1 cellular context compared by ENCODE assay signal in genomic region chr9:105330755-105331154, GRCh38.
A peak's percentile ranks its signal among the peaks of the same experiment; 100 is the strongest.
TF ChIP-seq lines count a peak whose summit lies in the region.

No MANE protein-coding gene starts in this region.

TF ChIP-seq in HepG2, 621 proteins besides CTCF, POLR2A, EP300 and RAD21 (continued from another document and continues in another):
- TF ChIP-seq TCF7L2 (IDR thresholded peaks at IDR 0.05; ENCODE audit: low read depth, low read length) (no peak), JARID2 (CRISPR knock-in tag; IDR thresholded peaks at IDR 0.05; ENCODE audit: insufficient replicate concordance) (no peak), RERE (CRISPR knock-in tag; IDR thresholded peaks at IDR 0.05; ENCODE audit: low read depth) (no peak), FOSL1 (CRISPR knock-in tag; IDR thresholded peaks at IDR 0.05; ENCODE audit: borderline replicate concordance) (no peak), ZNF660 (CRISPR knock-in tag; IDR thresholded peaks at IDR 0.05; ENCODE audit: borderline replicate concordance, low read depth) (no peak), SP2 (CRISPR knock-in tag; IDR thresholded peaks at IDR 0.05) (no peak), SKI (IDR thresholded peaks at IDR 0.05; ENCODE audit: partially characterized antibody) (peak; percentile 42), NRL (CRISPR knock-in tag; IDR thresholded peaks at IDR 0.05; ENCODE audit: borderline replicate concordance) (no peak), ZNF317 (CRISPR knock-in tag; IDR thresholded peaks at IDR 0.05) (no peak), PRDM10 (CRISPR knock-in tag; IDR thresholded peaks at IDR 0.05; ENCODE audit: low read depth) (no peak), ELF3 (CRISPR knock-in tag; IDR thresholded peaks at IDR 0.05) (peak; percentile 71; the same call in 1 of the 2 replicates), ZNF232 (CRISPR knock-in tag; IDR thresholded peaks at IDR 0.05; ENCODE audit: borderline replicate concordance) (no peak), PHF21A (CRISPR knock-in tag; IDR thresholded peaks at IDR 0.05) (0 out of 2 replicates have a peak, but pooled peaks have one; percentile 25), ZNF280B (CRISPR knock-in tag; IDR thresholded peaks at IDR 0.05; ENCODE audit: borderline replicate concordance) (no peak), HDAC2 (CRISPR knock-in tag; IDR thresholded peaks at IDR 0.05) (peak; percentile 73), ZNF557 (CRISPR knock-in tag; IDR thresholded peaks at IDR 0.05) (no peak), FOXO1 (CRISPR knock-in tag; IDR thresholded peaks at IDR 0.05) (0 out of 2 replicates have a peak, but pooled peaks have one; percentile 44), ZNF20 (CRISPR knock-in tag; IDR thresholded peaks at IDR 0.05) (no peak), ZFP1 (CRISPR knock-in tag; IDR thresholded peaks at IDR 0.05) (no peak), ZNF543 (CRISPR knock-in tag; IDR thresholded peaks at IDR 0.05) (no peak), ATF6 (CRISPR knock-in tag; conservative IDR thresholded peaks at IDR 0.05) (no peak), HOXD1 (CRISPR knock-in tag; IDR thresholded peaks at IDR 0.05) (no peak), SP5 (CRISPR knock-in tag; IDR thresholded peaks at IDR 0.05; ENCODE audit: borderline replicate concordance, low read depth) (0 out of 2 replicates have a peak, but pooled peaks have one; percentile 27), NR1H2 (CRISPR knock-in tag; IDR thresholded peaks at IDR 0.05; ENCODE audit: borderline replicate concordance, low read depth) (no peak), NFIC (IDR thresholded peaks at IDR 0.05; ENCODE audit: low read length) (0 out of 2 replicates have a peak, but pooled peaks have one; percentile 51), TIGD3 (CRISPR knock-in tag; IDR thresholded peaks at IDR 0.05; ENCODE audit: borderline replicate concordance) (no peak), ZC3H4 (CRISPR knock-in tag; IDR thresholded peaks at IDR 0.05; ENCODE audit: borderline replicate concordance) (no peak), ZNF883 (CRISPR knock-in tag; IDR thresholded peaks at IDR 0.05; ENCODE audit: not compliant biosample characterization) (no peak), CREBL2 (CRISPR knock-in tag; IDR thresholded peaks at IDR 0.05; ENCODE audit: borderline replicate concordance) (no peak), NPAS2 (CRISPR knock-in tag; IDR thresholded peaks at IDR 0.05; ENCODE audit: borderline replicate concordance) (no peak), SSRP1 (CRISPR knock-in tag; IDR thresholded peaks at IDR 0.05) (no peak), TGIF2 (CRISPR knock-in tag; IDR thresholded peaks at IDR 0.05) (no peak), ZNF577 (CRISPR knock-in tag; IDR thresholded peaks at IDR 0.05; ENCODE audit: borderline replicate concordance, low read depth) (no peak), PITX1 (CRISPR knock-in tag; IDR thresholded peaks at IDR 0.05) (no peak), MEIS1 (CRISPR knock-in tag; IDR thresholded peaks at IDR 0.05; ENCODE audit: borderline replicate concordance) (no peak), ZNF780A (CRISPR knock-in tag; IDR thresholded peaks at IDR 0.05) (no peak), REL (CRISPR knock-in tag; conservative IDR thresholded peaks at IDR 0.05) (no peak), ZNF143 (CRISPR knock-in tag; IDR thresholded peaks at IDR 0.05) (no peak), TEAD3 (CRISPR knock-in tag; optimal IDR thresholded peaks at IDR 0.05; ENCODE audit: borderline replicate concordance) (peak; percentile 70), ZNF878 (CRISPR knock-in tag; IDR thresholded peaks at IDR 0.05) (no peak), ZBTB21 (CRISPR knock-in tag; IDR thresholded peaks at IDR 0.05) (no peak), ZNF570 (CRISPR knock-in tag; IDR thresholded peaks at IDR 0.05; ENCODE audit: borderline replicate concordance) (no peak), SKIL (CRISPR knock-in tag; IDR thresholded peaks at IDR 0.05; ENCODE audit: borderline replicate concordance) (no peak), LRRFIP1 (CRISPR knock-in tag; conservative IDR thresholded peaks at IDR 0.05) (no peak), MIER2 (CRISPR knock-in tag; IDR thresholded peaks at IDR 0.05) (no peak), DPF2 (CRISPR knock-in tag; IDR thresholded peaks at IDR 0.05; ENCODE audit: borderline replicate concordance, low read depth) (peak; percentile 63), AGO2 (optimal IDR thresholded peaks at IDR 0.05; ENCODE audit: low read depth, low read length) (no peak), SRSF9 (IDR thresholded peaks at IDR 0.05; ENCODE audit: borderline replicate concordance, insufficient read depth, low read depth, low read length, poor library complexity, severe bottlenecking) (no peak), SALL1 (CRISPR knock-in tag; IDR thresholded peaks at IDR 0.05) (peak; percentile 52; the same call in 1 of the 2 replicates), SNAPC2 (CRISPR knock-in tag; IDR thresholded peaks at IDR 0.05) (0 out of 2 replicates have a peak, but pooled peaks have one; percentile 43)
